Comparison of ENCODE assay signal across 22 cellular contexts in genomic region chr3:43727930-43728329, GRCh38.
DNase-seq lines count a peak whose midpoint lies in the region.
"Had no signal": no experiment of that assay in that cellular context is flagged by ENCODE, and none has a peak within 500 bp of the region (broad histone marks: within the 10 kb centered on the region; RNA-seq: fewer than 3 reads in every experiment).

No MANE protein-coding gene starts in this region.

- DNase-seq in NCI-H2196 (lab: John Stamatoyannopoulos, UW; ENCODE audit: unreplicated experiment) (peak; percentile 0), NCI-H2196 treated with DMSO at 0.1 percent for 48 hours (lab: John Stamatoyannopoulos, UW; ENCODE audit: unreplicated experiment) (no peak), astrocyte of the hippocampus (ENCODE audit: low read depth, low spot score) (peak; percentile 16), fibroblast of the conjunctiva (ENCODE audit: low read depth) (peak; percentile 64), stromal cell of bone marrow (ENCODE audit: low read depth) (peak; percentile 93), HCEC 1CT (no peak), NCI-H446 treated with DMSO at 0.1 percent for 48 hours (lab: John Stamatoyannopoulos, UW) (no peak)
- DNase-seq in activated CD4-positive, alpha-beta T cell treated with anti-CD3 and anti-CD28 coated beads, Interleukin-2, amount 50 U/mL, for 48 hours = no peak
- DNase-seq: activated CD4-positive, alpha-beta memory T cell treated with anti-CD3 and anti-CD28 coated beads for 36 hours; activated CD4-positive, CD25-positive, alpha-beta regulatory T cell; activated naive CD8-positive, alpha-beta T cell treated with anti-CD3 and anti-CD28 coated beads for 36 hours; colonic mucosa; effector memory CD4-positive, alpha-beta T cell; erythroblast; H9; NCI-H1105 treated with DMSO at 0.1 percent for 48 hours; NCI-H2029; NCI-H345; stimulated activated CD4-positive, alpha-beta T cell treated with anti-CD3 and anti-CD28 coated beads, Interleukin-1b, Interleukin-23, amount 100 ng/mL, for 48 hours; substantia nigra; T1000; upper lobe of left lung had no signal

Comparison
In these comparisons a context has a peak if more than half of its experiments do, and no peak if none do; other contexts are left out.
1. DNase-seq: peak in NCI-H2196 (single experiment), astrocyte of the hippocampus (single experiment), fibroblast of the conjunctiva (single experiment) and stromal cell of bone marrow (single experiment); none in NCI-H2196 treated with DMSO at 0.1 percent for 48 hours (single experiment), activated CD4-positive, alpha-beta T cell treated with anti-CD3 and anti-CD28 coated beads, Interleukin-2, amount 50 U/mL, for 48 hours (0 of 2), HCEC 1CT (single experiment) and NCI-H446 treated with DMSO at 0.1 percent for 48 hours (single experiment).